In genomic region chr5:146751781-146752401, GRCh38 we compare ENCODE assay signal across 9 cellular contexts.
DNase-seq lines count a peak whose midpoint lies in the region; ATAC-seq, FAIRE-seq and TF ChIP-seq lines count a peak whose summit lies in the region.
"Had no signal": no experiment of that assay in that cellular context is flagged by ENCODE, and none has a peak within 500 bp of the region (broad histone marks: within the 10 kb centered on the region; RNA-seq: fewer than 3 reads in every experiment).

No MANE protein-coding gene starts in this region.

- H3K4me3 ChIP-seq in kidney (ENCODE audit: low read length in 2 of 2) = no peak overlapping the region

- H3K4me1 ChIP-seq in kidney (ENCODE audit: control insufficient read depth in 1 of 2, insufficient read depth in 1 of 2, low read depth in 1 of 2, low read length in 2 of 2) = no peaks in the 10 kb centered on the region

- peak overlapping the region; percentile 43 for H3K4me3 Mint-ChIP-seq in activated CD4-positive, alpha-beta T cell treated with anti-CD3 and anti-CD28 coated beads, Interleukin-2, amount 10 ng/mL, durations not matched to agents 24 days and 14 days
- peak overlapping the region; percentile 80 for H3K4me3 Mint-ChIP-seq in natural killer cell treated with Interleukin-12 subunit alpha and Interleukin-12 subunit beta and Interleukin-15 and Interleukin-18, amount 100 ng/mL, for 72 hours

- H3K36me3 ChIP-seq in kidney (ENCODE audit: control insufficient read depth in 1 of 2, insufficient read depth in 2 of 2, low read length in 2 of 2) = no peaks in the 10 kb centered on the region

- no peak for FAIRE-seq in kidney (lab: Jason Lieb, UNC)
- no peak for FAIRE-seq in D721Med (lab: Jason Lieb, UNC)

- DNase-seq in activated CD4-positive, alpha-beta T cell treated with anti-CD3 and anti-CD28 coated beads, Interleukin-2, amount 10 ng/mL, durations not matched to agents 24 days and 14 days = peak; percentile 88
- DNase-seq in natural killer cell treated with Interleukin-12 subunit alpha and Interleukin-12 subunit beta and Interleukin-15 and Interleukin-18, amount 100 ng/mL, for 72 hours (ENCODE audit: low spot score) = peak; percentile 92
- DNase-seq in SKM-1 treated with dmso at 0.1 percent for 144 hours (lab: John Stamatoyannopoulos, UW; ENCODE audit: unreplicated experiment) (no peak), iPS-NIHi7 (ENCODE audit: extremely low spot score) (no peak), kidney (no peak), D721Med (ENCODE audit: insufficient read length, low spot score) (no peak)

- no peak overlapping the region for H3K27ac ChIP-seq in kidney (ENCODE audit: low read depth in 2 of 2, low read length in 2 of 2)

- intact Hi-C loops in activated CD4-positive, alpha-beta T cell treated with anti-CD3 and anti-CD28 coated beads, Interleukin-2, amount 10 ng/mL, durations not matched to agents 24 days and 14 days (cut with micrococcal nuclease) = no loop called here
- intact Hi-C loops in kidney (cut with DNase I) = no loop called here

- peaks cover 9% of the 10 kb centered on the region for H3K9me3 Mint-ChIP-seq in activated CD4-positive, alpha-beta T cell treated with anti-CD3 and anti-CD28 coated beads, Interleukin-2, amount 10 ng/mL, durations not matched to agents 24 days and 14 days
- peaks cover 6% of the 10 kb centered on the region for H3K9me3 Mint-ChIP-seq in natural killer cell treated with Interleukin-12 subunit alpha and Interleukin-12 subunit beta and Interleukin-15 and Interleukin-18, amount 100 ng/mL, for 72 hours

- H3K27ac Mint-ChIP-seq in activated CD4-positive, alpha-beta T cell treated with anti-CD3 and anti-CD28 coated beads, Interleukin-2, amount 10 ng/mL, durations not matched to agents 24 days and 14 days = peak overlapping the region; percentile 80
- H3K27ac Mint-ChIP-seq in natural killer cell treated with Interleukin-12 subunit alpha and Interleukin-12 subunit beta and Interleukin-15 and Interleukin-18, amount 100 ng/mL, for 72 hours = peak overlapping the region; percentile 92 to 93

- peak; percentile 99 for ATAC-seq in GM18870 (IDR thresholded peaks at IDR 0.05; ENCODE audit: unreplicated experiment)
- peak; percentile 90 for ATAC-seq in HG02970 (IDR thresholded peaks at IDR 0.05; ENCODE audit: low FRiP score, unreplicated experiment)
- ATAC-seq in natural killer cell treated with Interleukin-12 subunit alpha and Interleukin-12 subunit beta and Interleukin-15 and Interleukin-18, amount 100 ng/mL, for 72 hours = peak; percentile 100
- ATAC-seq: HCT116 had no signal

- H3K27me3 Mint-ChIP-seq in activated CD4-positive, alpha-beta T cell treated with anti-CD3 and anti-CD28 coated beads, Interleukin-2, amount 10 ng/mL, durations not matched to agents 24 days and 14 days = peaks cover 1% of the 10 kb centered on the region
- no peaks in the 10 kb centered on the region for H3K27me3 Mint-ChIP-seq in natural killer cell treated with Interleukin-12 subunit alpha and Interleukin-12 subunit beta and Interleukin-15 and Interleukin-18, amount 100 ng/mL, for 72 hours

- H3K4me1 Mint-ChIP-seq in activated CD4-positive, alpha-beta T cell treated with anti-CD3 and anti-CD28 coated beads, Interleukin-2, amount 10 ng/mL, durations not matched to agents 24 days and 14 days = peaks cover 23% of the 10 kb centered on the region
- H3K4me1 Mint-ChIP-seq in natural killer cell treated with Interleukin-12 subunit alpha and Interleukin-12 subunit beta and Interleukin-15 and Interleukin-18, amount 100 ng/mL, for 72 hours (ENCODE audit: low read depth in 2 of 2) = peaks cover 43 to 55% of the 10 kb centered on the region in 2 donors

- H3K9ac ChIP-seq in kidney (ENCODE audit: low read length in 2 of 2) = no peak overlapping the region

- H3K36me3 Mint-ChIP-seq in activated CD4-positive, alpha-beta T cell treated with anti-CD3 and anti-CD28 coated beads, Interleukin-2, amount 10 ng/mL, durations not matched to agents 24 days and 14 days (ENCODE audit: low read depth) = no peaks in the 10 kb centered on the region
- peaks cover 14% of the 10 kb centered on the region for H3K36me3 Mint-ChIP-seq in natural killer cell treated with Interleukin-12 subunit alpha and Interleukin-12 subunit beta and Interleukin-15 and Interleukin-18, amount 100 ng/mL, for 72 hours

- H3K9me3 ChIP-seq in kidney (ENCODE audit: control insufficient read depth in 1 of 2, low read length in 2 of 2) = no peaks in the 10 kb centered on the region

- TF ChIP-seq CTCF in kidney (IDR thresholded peaks at IDR 0.05; ENCODE audit: borderline replicate concordance, extremely low read depth, insufficient read depth) (no peak), D721Med (IDR thresholded peaks at IDR 0.05; ENCODE audit: insufficient read depth, missing control alignments) (no peak)

Comparison
In these comparisons a context has a peak if more than half of its experiments do, and no peak if none do; other contexts are left out.
1. DNase-seq: peak in activated CD4-positive, alpha-beta T cell treated with anti-CD3 and anti-CD28 coated beads, Interleukin-2, amount 10 ng/mL, durations not matched to agents 24 days and 14 days (single experiment) and natural killer cell treated with Interleukin-12 subunit alpha and Interleukin-12 subunit beta and Interleukin-15 and Interleukin-18, amount 100 ng/mL, for 72 hours (single experiment); none in SKM-1 treated with dmso at 0.1 percent for 144 hours (single experiment), iPS-NIHi7 (single experiment), kidney (single experiment) and D721Med (single experiment).
2. Peak in every context shown above with its lines, with median percentiles within 50 percentile points of each other: ATAC-seq.